In the genomic region with DNA sequence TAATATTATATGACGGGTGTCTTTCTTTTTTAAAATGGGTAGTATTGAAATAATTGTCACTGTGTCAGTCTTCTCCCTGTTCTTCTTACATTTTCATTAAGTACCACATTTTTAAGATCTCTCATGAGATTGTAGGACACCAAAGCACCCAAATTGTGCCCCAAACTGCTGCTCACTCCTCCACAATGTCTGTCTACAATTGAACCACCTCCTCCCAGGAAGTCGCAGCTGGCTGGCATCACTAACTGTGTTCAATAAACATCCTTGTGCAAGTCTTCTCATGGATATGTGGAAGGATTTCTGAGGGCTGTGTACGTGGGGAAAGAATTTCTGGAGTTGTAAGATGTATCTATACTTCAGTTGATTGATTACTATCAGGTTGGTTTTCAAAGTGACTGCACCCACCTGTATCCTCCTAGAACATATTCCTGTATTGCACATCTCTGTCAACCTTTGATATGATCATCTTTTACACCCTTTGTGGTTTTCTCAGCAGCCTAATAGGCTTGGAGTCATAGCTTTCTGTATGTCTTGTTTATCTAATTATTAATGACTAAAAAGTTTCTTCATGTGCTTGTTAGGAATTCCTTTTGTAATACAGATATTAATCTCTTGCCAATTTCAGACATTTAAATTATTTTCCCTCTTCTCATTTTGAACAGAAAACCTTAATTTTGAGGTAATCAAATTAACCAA, we compare ENCODE assay signal across 21 cellular contexts.
DNase-seq lines count a peak whose midpoint lies in the region; ATAC-seq and TF ChIP-seq lines count a peak whose summit lies in the region.
"Had no signal": no experiment of that assay in that cellular context is flagged by ENCODE, and none has a peak within 500 bp of the region (broad histone marks: within the 10 kb centered on the region; RNA-seq: fewer than 3 reads in every experiment).

No MANE protein-coding gene starts in this region.

- H3K4me3 Mint-ChIP-seq in activated T-helper 2 cell treated with anti-CD3 and anti-CD28 coated beads, Interferon-gamma antibody, Interleukin-2, Interleukin-4, amounts not matched to agents 10 μg/mL and 5 μg/mL and 100 μg/mL, durations not matched to agents 14 hours and 24 hours and 36 hours (ENCODE audit: low read depth) = no peak overlapping the region
- H3K4me3 Mint-ChIP-seq: CD4-positive, alpha-beta memory T cell; T-cell had no signal

- H3K27me3 Mint-ChIP-seq in activated T-helper 2 cell treated with anti-CD3 and anti-CD28 coated beads, Interferon-gamma antibody, Interleukin-2, Interleukin-4, amounts not matched to agents 10 μg/mL and 5 μg/mL and 100 μg/mL, durations not matched to agents 14 hours and 24 hours and 36 hours (ENCODE audit: low read depth) = no peaks in the 10 kb centered on the region
- H3K27me3 Mint-ChIP-seq: CD4-positive, alpha-beta memory T cell; T-cell had no signal

- no peaks in the 10 kb centered on the region for H3K9me3 ChIP-seq in DND-41 (ENCODE audit: insufficient read depth, low read length, severe bottlenecking)
- H3K9me3 ChIP-seq: body of pancreas, gastroesophageal sphincter, Peyer's patch, sigmoid colon, SJSA1, transverse colon had no signal

- peaks cover 20% of the 10 kb centered on the region for H3K4me1 ChIP-seq in DND-41 (ENCODE audit: insufficient read depth, low read length)
- no peaks in the 10 kb centered on the region for H3K4me1 ChIP-seq in foreskin keratinocyte
- H3K4me1 ChIP-seq: body of pancreas, gastroesophageal sphincter, Peyer's patch, sigmoid colon, SJSA1, transverse colon had no signal

- no peaks in the 10 kb centered on the region for H3K27me3 ChIP-seq in DND-41 (ENCODE audit: insufficient read depth, low read length, poor library complexity)
- H3K27me3 ChIP-seq in foreskin keratinocyte = no peaks in the 10 kb centered on the region
- H3K27me3 ChIP-seq: body of pancreas, gastroesophageal sphincter, Peyer's patch, sigmoid colon, SJSA1, transverse colon had no signal

- peaks cover 5% of the 10 kb centered on the region for H3K36me3 Mint-ChIP-seq in activated T-helper 2 cell treated with anti-CD3 and anti-CD28 coated beads, Interferon-gamma antibody, Interleukin-2, Interleukin-4, amounts not matched to agents 10 μg/mL and 5 μg/mL and 100 μg/mL, durations not matched to agents 14 hours and 24 hours and 36 hours (ENCODE audit: low read depth)
- H3K36me3 Mint-ChIP-seq: CD4-positive, alpha-beta memory T cell; T-cell had no signal

- H3K79me2 ChIP-seq in DND-41 (ENCODE audit: insufficient read depth, low read length) = no peaks in the 10 kb centered on the region

- H3K27ac ChIP-seq in DND-41 (ENCODE audit: low read length) (peak overlapping the region; percentile 9; the same call in 1 of the 2 replicates), foreskin keratinocyte (no peak overlapping the region)
- H3K27ac ChIP-seq: body of pancreas, gastroesophageal sphincter, Peyer's patch, sigmoid colon, SJSA1, transverse colon had no signal

- H3K36me3 ChIP-seq in DND-41 (ENCODE audit: insufficient read depth, low read length) = no peaks in the 10 kb centered on the region
- H3K36me3 ChIP-seq: gastroesophageal sphincter, Peyer's patch, sigmoid colon, SJSA1, transverse colon had no signal

- ATAC-seq in DND-41 (ENCODE audit: insufficient read depth, low read depth) (peak; percentile 81), foreskin keratinocyte (peak; percentile 50)
- ATAC-seq: T-cell had no signal

- no peak overlapping the region for H2AFZ ChIP-seq in DND-41 (ENCODE audit: low read depth, low read length)

- peaks cover 41% of the 10 kb centered on the region for H3K4me1 Mint-ChIP-seq in activated T-helper 2 cell treated with anti-CD3 and anti-CD28 coated beads, Interferon-gamma antibody, Interleukin-2, Interleukin-4, amounts not matched to agents 10 μg/mL and 5 μg/mL and 100 μg/mL, durations not matched to agents 14 hours and 24 hours and 36 hours (ENCODE audit: low read depth)

- H3K4me3 ChIP-seq in DND-41 (ENCODE audit: low read depth in 1 of 2, low read length in 2 of 2) = no peak overlapping the region
- H3K4me3 ChIP-seq: body of pancreas, gastroesophageal sphincter, lung, Peyer's patch, sigmoid colon, SJSA1, transverse colon had no signal

- H3K27ac Mint-ChIP-seq in activated T-helper 2 cell treated with anti-CD3 and anti-CD28 coated beads, Interferon-gamma antibody, Interleukin-2, Interleukin-4, amounts not matched to agents 10 μg/mL and 5 μg/mL and 100 μg/mL, durations not matched to agents 14 hours and 24 hours and 36 hours = peak overlapping the region; percentile 85
- H3K27ac Mint-ChIP-seq: T-cell had no signal

- DNase-seq in DND-41 (peak; percentile 57), GM03348 (ENCODE audit: low spot score) (peak; percentile 34), foreskin keratinocyte (peak; percentile 61 to 70), H4 (ENCODE audit: low spot score) (no peak), inferior parietal cortex (ENCODE audit: extremely low spot score) (no peak)
- no peak for DNase-seq in activated T-helper 2 cell treated with anti-CD3 and anti-CD28 coated beads, Interferon-gamma antibody, Interleukin-2, Interleukin-4, amounts not matched to agents 10 μg/mL and 5 μg/mL and 100 μg/mL, durations not matched to agents 14 hours and 24 hours and 36 hours (ENCODE audit: low spot score)
- no peak for DNase-seq in activated naive CD4-positive, alpha-beta T cell treated with Interleukin-2 at 50 U/mL for 16 hours
- DNase-seq: activated CD4-positive, CD25-positive, alpha-beta regulatory T cell treated with anti-CD3 and anti-CD28 coated beads, Interleukin-2, amount 50 U/mL, for 72 hours; activated effector memory CD4-positive, alpha-beta T cell treated with anti-CD3 and anti-CD28 coated beads, Interleukin-2, amount 50 U/mL, for 16 hours; CD4-positive, alpha-beta memory T cell; GF-D8; KG1; NCI-H526; Peyer's patch; T-cell; transverse colon had no signal

- H3K9ac ChIP-seq in DND-41 (ENCODE audit: low read depth, low read length) = no peak overlapping the region

- peak overlapping the region; percentile 29; the same call in 1 of the 2 replicates for H3K4me2 ChIP-seq in DND-41 (ENCODE audit: insufficient read depth, low read length)

- intact Hi-C loops in activated T-helper 2 cell treated with anti-CD3 and anti-CD28 coated beads, Interferon-gamma antibody, Interleukin-2, Interleukin-4, amounts not matched to agents 10 μg/mL and 5 μg/mL and 100 μg/mL, durations not matched to agents 14 hours and 24 hours and 36 hours (cut with micrococcal nuclease) = loop anchor here (2.0 to 5.0 kb wide), 2 partner anchors 19 to 35 kb away; no protein-coding TSS in a partner anchor

- no peaks in the 10 kb centered on the region for H4K20me1 ChIP-seq in DND-41 (ENCODE audit: insufficient read depth, low read length)

- TF ChIP-seq CTCF in DND-41 (IDR thresholded peaks at IDR 0.05; ENCODE audit: borderline replicate concordance, extremely low read depth, low read length, poor library complexity, severe bottlenecking) = no peak
- TF ChIP-seq CTCF in foreskin keratinocyte (conservative IDR thresholded peaks at IDR 0.05) = no peak

- peaks cover 4% of the 10 kb centered on the region for H3K9me3 Mint-ChIP-seq in activated T-helper 2 cell treated with anti-CD3 and anti-CD28 coated beads, Interferon-gamma antibody, Interleukin-2, Interleukin-4, amounts not matched to agents 10 μg/mL and 5 μg/mL and 100 μg/mL, durations not matched to agents 14 hours and 24 hours and 36 hours
- H3K9me3 Mint-ChIP-seq: CD4-positive, alpha-beta memory T cell; T-cell had no signal

Comparison
In these comparisons a context has a peak if more than half of its experiments do, and no peak if none do; other contexts are left out.
1. DNase-seq: peak in DND-41 (single experiment), GM03348 (single experiment) and foreskin keratinocyte (2 of 2); none in activated T-helper 2 cell treated with anti-CD3 and anti-CD28 coated beads, Interferon-gamma antibody, Interleukin-2, Interleukin-4, amounts not matched to agents 10 μg/mL and 5 μg/mL and 100 μg/mL, durations not matched to agents 14 hours and 24 hours and 36 hours (single experiment), H4 (single experiment), inferior parietal cortex (single experiment) and activated naive CD4-positive, alpha-beta T cell treated with Interleukin-2 at 50 U/mL for 16 hours (single experiment).